In the genomic region with DNA sequence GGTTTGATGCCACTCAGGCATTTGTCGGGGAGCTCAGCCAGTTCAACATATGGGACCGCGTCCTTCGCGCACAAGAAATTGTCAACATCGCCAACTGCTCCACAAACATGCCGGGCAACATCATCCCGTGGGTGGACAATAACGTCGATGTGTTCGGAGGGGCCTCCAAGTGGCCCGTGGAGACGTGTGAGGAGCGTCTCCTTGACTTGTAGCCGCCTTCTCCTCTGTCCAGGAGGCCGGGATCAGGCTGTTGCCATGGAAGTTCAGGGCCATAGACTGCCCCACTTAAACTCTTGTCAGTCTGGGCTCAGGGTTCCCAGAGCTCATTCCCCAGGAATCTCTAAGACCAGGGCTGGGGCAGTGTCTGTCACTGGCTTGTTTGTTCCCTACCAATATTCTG, we compare ENCODE assay signal across 24 cellular contexts. TPM values are rescaled to one million over a fixed set of nuclear protein-coding genes. Genes with fewer than 3 reads are reported as not detected.
DNase-seq lines count a peak whose midpoint lies in the region; ATAC-seq and TF ChIP-seq lines count a peak whose summit lies in the region.
"Had no signal": no experiment of that assay in that cellular context is flagged by ENCODE, and none has a peak within 500 bp of the region (broad histone marks: within the 10 kb centered on the region; RNA-seq: fewer than 3 reads in every experiment).

No MANE protein-coding gene starts in this region.

- in situ Hi-C loops in ACHN (cut with HindIII; ENCODE audit: low pct_ligation_motif_present, low pct_unique_long_range_greater_than_20kb, low sequenced_read_pairs): no loop called here

- WGBS in stomach, 5 donors: 77 to 91% (median 84%) methylated on average over 15 to 16 of the region's 16 CpGs

- no peaks in the 10 kb centered on the region for H3K36me3 ChIP-seq in BLaER1 treated with 17β-estradiol and CSF1 and Interleukin-3, amounts not matched to agents 10 nM and 100 nM
- H3K36me3 ChIP-seq in stomach: no peaks in the 10 kb centered on the region

- intact Hi-C loops in stomach (cut with DNase I; ENCODE audit: low total_unique reads): no loop called here

- H3K9ac ChIP-seq in BLaER1 treated with 17β-estradiol and CSF1 and Interleukin-3, amounts not matched to agents 10 nM and 100 nM: peak overlapping the region in 8 of 11 experiments; percentile 57 to 71 (median 66); a peak in 16 of 22 replicates

- no peaks in the 10 kb centered on the region; a peak in 1 of 22 replicates for H4K20me1 ChIP-seq in BLaER1 treated with 17β-estradiol and CSF1 and Interleukin-3, amounts not matched to agents 10 nM and 100 nM

- DNase-seq in LHCN-M2 (ENCODE audit: low read depth) (peak; percentile 41), mesenteric fat pad (ENCODE audit: low spot score) (peak; percentile 76), stomach (peak; percentile 20), ACHN (no peak), occipital lobe (lab: John Stamatoyannopoulos, UW) (no peak), NCI-H1417 treated with DMSO at 0.1 percent for 48 hours (lab: John Stamatoyannopoulos, UW) (no peak)
- DNase-seq: CD8-positive, alpha-beta memory T cell; DMS 273 treated with DMSO at 0.1 percent for 48 hours; DMS79; GF-D8; Karpas-422; MV-4-11; NCI-H1105; NCI-H146; NCI-H2029; NCI-H446; NCI-H524 treated with DMSO at 0.1 percent for 48 hours; RPMI8226; SHP77; T-cell had no signal

- ATAC-seq in HG02642 (IDR thresholded peaks at IDR 0.05; ENCODE audit: poor library complexity, unreplicated experiment): no peak
- ATAC-seq: T-cell had no signal

- TF ChIP-seq POLR2A in stomach (IDR thresholded peaks at IDR 0.05): no peak

- peak overlapping the region in 6 of 10 experiments; percentile 19 to 51 (median 40); a peak in 8 of 20 replicates for H3K4me3 ChIP-seq in BLaER1 treated with 17β-estradiol and CSF1 and Interleukin-3, amounts not matched to agents 10 nM and 100 nM
- H3K4me3 ChIP-seq in stomach: no peak overlapping the region

- H3K27ac ChIP-seq in BLaER1 treated with 17β-estradiol and CSF1 and Interleukin-3, amounts not matched to agents 10 nM and 100 nM: peak overlapping the region in 9 of 11 experiments; percentile 57 to 85 (median 78); a peak in 18 of 22 replicates
- no peak overlapping the region for H3K27ac ChIP-seq in stomach

- H3K9me3 ChIP-seq in BLaER1 treated with 17β-estradiol and CSF1 and Interleukin-3, amounts not matched to agents 10 nM and 100 nM (replicated peaks in 1 of 11): peaks cover 14 to 21% (median 19%) of the 10 kb centered on the region in 11 experiments
- peaks cover 0 to 17% (median 5%) of the 10 kb centered on the region in 4 donors for H3K9me3 ChIP-seq in stomach

- no peak for TF ChIP-seq EP300 in stomach (IDR thresholded peaks at IDR 0.05)

- peaks cover 22 to 60% (median 54%) of the 10 kb centered on the region in 10 experiments for H3K4me1 ChIP-seq in BLaER1 treated with 17β-estradiol and CSF1 and Interleukin-3, amounts not matched to agents 10 nM and 100 nM
- no peaks in the 10 kb centered on the region for H3K4me1 ChIP-seq in stomach

- H3K27me3 ChIP-seq in BLaER1 treated with 17β-estradiol and CSF1 and Interleukin-3, amounts not matched to agents 10 nM and 100 nM: no peaks in the 10 kb centered on the region
- H3K27me3 ChIP-seq in stomach: peaks cover 0 to 49% (median 5%) of the 10 kb centered on the region in 3 donors

- peak overlapping the region; percentile 70 to 98 (median 92) for H3K4me2 ChIP-seq in BLaER1 treated with 17β-estradiol and CSF1 and Interleukin-3, amounts not matched to agents 10 nM and 100 nM

- TF ChIP-seq CTCF in stomach (IDR thresholded peaks at IDR 0.05): no peak

RNA-seq across cellular contexts. Expression of a gene that starts 11.3 kb away (rescaled TPM):
- 3,060 and 3,846 TPM in 2 replicates for total RNA-seq in LHCN-M2 (2014; rRNA removed)
- 307 TPM for polyA plus RNA-seq in LHCN-M2 (2012)
- 23.8 TPM for total RNA-seq in mesenteric fat pad
- 10 to 100 TPM in 2 of 5 donors, 1 to 10 TPM in 3; 1.4 to 12.1 (median 4.8) TPM for total RNA-seq in stomach
- 1 to 10 TPM in 2 of 3 donors, under 1 TPM in 1; 0.62 to 4.5 (median 3.2) TPM for polyA plus RNA-seq in stomach
- 5.8 TPM for total RNA-seq in occipital lobe
- total RNA-seq: CD8-positive, alpha-beta memory T cell; MCF 10A had no signal
- polyA plus RNA-seq: CD14-positive monocyte had no signal

Comparison
In these comparisons a context has a peak if more than half of its experiments do, and no peak if none do; other contexts are left out.
1. H3K27ac ChIP-seq: peak in BLaER1 treated with 17β-estradiol and CSF1 and Interleukin-3, amounts not matched to agents 10 nM and 100 nM (9 of 11); none in stomach (0 of 5).
2. H3K4me3 ChIP-seq: peak in BLaER1 treated with 17β-estradiol and CSF1 and Interleukin-3, amounts not matched to agents 10 nM and 100 nM (6 of 10); none in stomach (0 of 4).
3. DNase-seq: peak in LHCN-M2 (single experiment), mesenteric fat pad (single experiment) and stomach (single experiment); none in ACHN (single experiment), occipital lobe (single experiment) and NCI-H1417 treated with DMSO at 0.1 percent for 48 hours (single experiment).
4. RNA of a gene that starts 11.3 kb away (total RNA-seq): 3,060 to 3,846 TPM in LHCN-M2; 23.8 TPM in mesenteric fat pad (single experiment), 5.8 TPM in occipital lobe (single experiment) and 1.4 to 12.1 TPM in stomach; every median in the first group is over 100 times any median in the second.